In genomic region chr17:80751070-80751459, GRCh38 we compare ENCODE assay signal across 9 cellular contexts.
DNase-seq lines count a peak whose midpoint lies in the region; ATAC-seq and TF ChIP-seq lines count a peak whose summit lies in the region.
"Had no signal": no experiment of that assay in that cellular context is flagged by ENCODE, and none has a peak within 500 bp of the region (broad histone marks: within the 10 kb centered on the region; RNA-seq: fewer than 3 reads in every experiment).

No MANE protein-coding gene starts in this region.

- H3K4me3 Mint-ChIP-seq in activated naive CD4-positive, alpha-beta T cell treated with anti-CD3 and anti-CD28 coated beads, Interleukin-2, amount 50 U/mL, for 24 hours: peak overlapping the region; percentile 50
- no peak overlapping the region for H3K4me3 Mint-ChIP-seq in activated naive CD4-positive, alpha-beta T cell treated with anti-CD3 and anti-CD28 coated beads, Interleukin-2, amount 10 ng/mL, durations not matched to agents 7 days and 5 days

- ATAC-seq in upper lobe of left lung (ENCODE audit: low FRiP score in 2 of 2) (peak in 1 of 2 donors; percentile 43), HG02763 (IDR thresholded peaks at IDR 0.05; ENCODE audit: unreplicated experiment) (no peak)

- H3K27ac ChIP-seq in caudate nucleus (ENCODE audit: low read depth, low read length) (peak overlapping the region; percentile 95), muscle layer of colon (ENCODE audit: low read depth, low read length) (peak overlapping the region; percentile 17), upper lobe of left lung (peak overlapping the region; percentile 5 to 48 (median 20)), thyroid gland (no peak overlapping the region)

- WGBS in upper lobe of left lung, 2 donors: 76 to 79% methylated on average over 14 of the region's 14 CpGs
- WGBS in thyroid gland, 2 donors: 88 to 92% methylated on average over 14 of the region's 14 CpGs

- peaks cover 26% of the 10 kb centered on the region for H3K36me3 Mint-ChIP-seq in activated naive CD4-positive, alpha-beta T cell treated with anti-CD3 and anti-CD28 coated beads, Interleukin-2, amount 50 U/mL, for 24 hours
- H3K36me3 Mint-ChIP-seq in activated naive CD4-positive, alpha-beta T cell treated with anti-CD3 and anti-CD28 coated beads, Interleukin-2, amount 10 ng/mL, durations not matched to agents 7 days and 5 days: peaks cover 44% of the 10 kb centered on the region

- TF ChIP-seq POLR2A in upper lobe of left lung (IDR thresholded peaks at IDR 0.05): no peak
- TF ChIP-seq POLR2A in thyroid gland (IDR thresholded peaks at IDR 0.05): no peak

- no peaks in the 10 kb centered on the region for H3K9me3 Mint-ChIP-seq in activated naive CD4-positive, alpha-beta T cell treated with anti-CD3 and anti-CD28 coated beads, Interleukin-2, amount 50 U/mL, for 24 hours
- H3K9me3 Mint-ChIP-seq in activated naive CD4-positive, alpha-beta T cell treated with anti-CD3 and anti-CD28 coated beads, Interleukin-2, amount 10 ng/mL, durations not matched to agents 7 days and 5 days: peaks cover 2% of the 10 kb centered on the region

- H3K9me3 ChIP-seq in muscle layer of colon (ENCODE audit: low read length) (no peaks in the 10 kb centered on the region), upper lobe of left lung (no peaks in the 10 kb centered on the region), thyroid gland (no peaks in the 10 kb centered on the region)

- CTCF ChIA-PET in activated naive CD4-positive, alpha-beta T cell treated with anti-CD3 and anti-CD28 coated beads, Interleukin-2, amount 10 ng/mL, durations not matched to agents 7 days and 5 days (lab: Charles Lee): interaction anchor here (0.6 kb wide), 1 partner anchor 149 kb away, joined by 3 read pairs; no protein-coding TSS in a partner anchor

- peak in 2 of 4 donors; percentile 2 to 72 for TF ChIP-seq EP300 in upper lobe of left lung (IDR thresholded peaks at IDR 0.05)

- no peaks in the 10 kb centered on the region for H3K27me3 ChIP-seq in muscle layer of colon (ENCODE audit: control insufficient read depth in 1 of 2, insufficient read depth in 2 of 2, low read length in 2 of 2)
- H3K27me3 ChIP-seq in upper lobe of left lung: no peaks in the 10 kb centered on the region
- H3K27me3 ChIP-seq in thyroid gland: no peaks in the 10 kb centered on the region

- H3K36me3 ChIP-seq in muscle layer of colon (ENCODE audit: insufficient read depth, low read length) (peaks cover 11% of the 10 kb centered on the region), upper lobe of left lung (peaks cover 3 to 20% (median 11%) of the 10 kb centered on the region in 4 donors), thyroid gland (peaks cover 0 to 4% of the 10 kb centered on the region in 2 donors)

- H3K27me3 Mint-ChIP-seq in activated naive CD4-positive, alpha-beta T cell treated with anti-CD3 and anti-CD28 coated beads, Interleukin-2, amount 50 U/mL, for 24 hours: no peaks in the 10 kb centered on the region
- no peaks in the 10 kb centered on the region for H3K27me3 Mint-ChIP-seq in activated naive CD4-positive, alpha-beta T cell treated with anti-CD3 and anti-CD28 coated beads, Interleukin-2, amount 10 ng/mL, durations not matched to agents 7 days and 5 days

- H3K4me1 Mint-ChIP-seq in activated naive CD4-positive, alpha-beta T cell treated with anti-CD3 and anti-CD28 coated beads, Interleukin-2, amount 50 U/mL, for 24 hours: peaks cover 59% of the 10 kb centered on the region
- H3K4me1 Mint-ChIP-seq in activated naive CD4-positive, alpha-beta T cell treated with anti-CD3 and anti-CD28 coated beads, Interleukin-2, amount 10 ng/mL, durations not matched to agents 7 days and 5 days: peaks cover 57% of the 10 kb centered on the region

- H3K27ac Mint-ChIP-seq in activated naive CD4-positive, alpha-beta T cell treated with anti-CD3 and anti-CD28 coated beads, Interleukin-2, amount 50 U/mL, for 24 hours: peak overlapping the region; percentile 78
- no peak overlapping the region for H3K27ac Mint-ChIP-seq in activated naive CD4-positive, alpha-beta T cell treated with anti-CD3 and anti-CD28 coated beads, Interleukin-2, amount 10 ng/mL, durations not matched to agents 7 days and 5 days

- intact Hi-C loops in thyroid gland (cut with DNase I): no loop called here

- H3K4me3 ChIP-seq in muscle layer of colon (ENCODE audit: low read depth in 1 of 2, low read length in 2 of 2) (peak overlapping the region in 1 of 2 donors; percentile 14), upper lobe of left lung (no peak overlapping the region), thyroid gland (replicated peaks in 1 of 3) (no peak overlapping the region)

- no peak overlapping the region for H3K9ac ChIP-seq in muscle layer of colon (ENCODE audit: low read length)

- no peak for TF ChIP-seq CTCF in upper lobe of left lung (IDR thresholded peaks at IDR 0.05)
- no peak for TF ChIP-seq CTCF in thyroid gland (IDR thresholded peaks at IDR 0.05)

- H3K4me1 ChIP-seq in muscle layer of colon (ENCODE audit: insufficient read depth, low read length) (peaks cover 19% of the 10 kb centered on the region), upper lobe of left lung (peaks cover 0 to 11% (median 2%) of the 10 kb centered on the region in 4 donors), thyroid gland (no peaks in the 10 kb centered on the region)

- DNase-seq in activated naive CD4-positive, alpha-beta T cell treated with anti-CD3 and anti-CD28 coated beads, Interleukin-2, amount 10 ng/mL, durations not matched to agents 7 days and 5 days: no peak
- DNase-seq in caudate nucleus (lab: John Stamatoyannopoulos, UW): peak in 33 of 61 donors; percentile 14 to 78 (median 44)
- DNase-seq in upper lobe of left lung: no peak
- no peak for DNase-seq in foreskin melanocyte
- DNase-seq in thyroid gland: no peak
- DNase-seq: stimulated activated CD4-positive, alpha-beta T cell treated with anti-CD3 and anti-CD28 coated beads, Interleukin-4, amount 100 ng/mL, for 24 hours had no signal

Comparison
In these comparisons a context has a peak if more than half of its experiments do, and no peak if none do; other contexts are left out.
1. DNase-seq: peak in caudate nucleus (33 of 61); none in activated naive CD4-positive, alpha-beta T cell treated with anti-CD3 and anti-CD28 coated beads, Interleukin-2, amount 10 ng/mL, durations not matched to agents 7 days and 5 days (single experiment), upper lobe of left lung (0 of 2), foreskin melanocyte (single experiment) and thyroid gland (0 of 2).
2. H3K27ac ChIP-seq: peak in caudate nucleus (single experiment), muscle layer of colon (single experiment) and upper lobe of left lung (4 of 4); none in thyroid gland (0 of 3).